In genomic region chr10:101007915-101008822, GRCh38 we compare ENCODE assay signal across 1 cellular context.
A peak's percentile ranks its signal among the peaks of the same experiment; 100 is the strongest.
TF ChIP-seq lines count a peak whose summit lies in the region.

No MANE protein-coding gene starts in this region.

TF ChIP-seq in IMR-90, 13 proteins besides CTCF, POLR2A, EP300 and RAD21:
- TF ChIP-seq USF2 (IDR thresholded peaks at IDR 0.05; ENCODE audit: low read depth, low read length) (0 out of 2 replicates have a peak, but pooled peaks have one; percentile 5), BHLHE40 (IDR thresholded peaks at IDR 0.05; ENCODE audit: low read depth, low read length) (no peak)
